Comparison of ENCODE assay signal across 19 cellular contexts in genomic region chr10:126846959-126847358, GRCh38.
"Had no signal": no experiment of that assay in that cellular context is flagged by ENCODE, and none has a peak within 500 bp of the region (broad histone marks: within the 10 kb centered on the region; RNA-seq: fewer than 3 reads in every experiment).

No MANE protein-coding gene starts in this region.

- H3K27ac Mint-ChIP-seq: activated T-helper 17 cell treated with anti-CD3 and anti-CD28 coated beads, Interleukin-2, amount 50 U/mL, for 72 hours; dendritic cell treated with granulocyte-macrophage colony-stimulating factor and Interleukin-4, amounts not matched to agents 40 ng/mL and 50 ng/mL, for 4 days; nephron; stimulated activated naive CD8-positive, alpha-beta T cell treated with anti-CD3 and anti-CD28 coated beads, Interleukin-15, Interleukin-2, amounts not matched to agents 100 ng/mL and 50 ng/mL, for 24 hours had no signal

- H3K27me3 ChIP-seq: body of pancreas, hepatocyte, right lobe of liver had no signal

- H3K36me3 ChIP-seq: right lobe of liver, suprapubic skin had no signal

- H3K9me3 ChIP-seq: body of pancreas, right lobe of liver, suprapubic skin had no signal

- H3K9me3 Mint-ChIP-seq: dendritic cell treated with granulocyte-macrophage colony-stimulating factor and Interleukin-4, amounts not matched to agents 40 ng/mL and 50 ng/mL, for 4 days; nephron; stimulated activated naive CD8-positive, alpha-beta T cell treated with anti-CD3 and anti-CD28 coated beads, Interleukin-15, Interleukin-2, amounts not matched to agents 100 ng/mL and 50 ng/mL, for 24 hours had no signal

- H3K4me1 ChIP-seq: body of pancreas, right lobe of liver, suprapubic skin had no signal

- H3K4me2 ChIP-seq: hepatocyte, smooth muscle cell had no signal

- H3K79me2 ChIP-seq: hepatocyte had no signal

- H3K4me1 Mint-ChIP-seq: activated T-helper 17 cell treated with anti-CD3 and anti-CD28 coated beads, Interleukin-2, amount 50 U/mL, for 72 hours; nephron had no signal

- H3K27me3 Mint-ChIP-seq: activated T-helper 17 cell treated with anti-CD3 and anti-CD28 coated beads, Interleukin-2, amount 50 U/mL, for 72 hours; dendritic cell treated with granulocyte-macrophage colony-stimulating factor and Interleukin-4, amounts not matched to agents 40 ng/mL and 50 ng/mL, for 4 days; stimulated activated naive CD8-positive, alpha-beta T cell treated with anti-CD3 and anti-CD28 coated beads, Interleukin-15, Interleukin-2, amounts not matched to agents 100 ng/mL and 50 ng/mL, for 24 hours had no signal

- H3K4me3 ChIP-seq: body of pancreas, hepatocyte, right lobe of liver, smooth muscle cell, suprapubic skin had no signal

- H3K27ac ChIP-seq: body of pancreas, epithelial cell of prostate, hepatocyte, right lobe of liver, suprapubic skin had no signal

- ATAC-seq: activated T-helper 17 cell treated with anti-CD3 and anti-CD28 coated beads, Interleukin-2, amount 50 U/mL, for 72 hours; body of pancreas; right lobe of liver had no signal

- DNase-seq: activated CD4-positive, CD25-positive, alpha-beta regulatory T cell treated with anti-CD3 and anti-CD28 coated beads, Interleukin-2, amount 50 U/mL, for 72 hours; activated naive CD4-positive, alpha-beta T cell treated with anti-CD3 and anti-CD28 coated beads, Interleukin-2, amount 50 U/mL, for 16 hours; activated T-cell treated with anti-CD3 and anti-CD28 coated beads for 4 hours; body of pancreas; effector memory CD4-positive, alpha-beta T cell; kidney; mesenchymal stem cell; right lobe of liver; T-helper 1 cell; T1000; trophoblast cell had no signal

- H3K4me3 Mint-ChIP-seq: activated T-helper 17 cell treated with anti-CD3 and anti-CD28 coated beads, Interleukin-2, amount 50 U/mL, for 72 hours; dendritic cell treated with granulocyte-macrophage colony-stimulating factor and Interleukin-4, amounts not matched to agents 40 ng/mL and 50 ng/mL, for 4 days; nephron; stimulated activated naive CD8-positive, alpha-beta T cell treated with anti-CD3 and anti-CD28 coated beads, Interleukin-15, Interleukin-2, amounts not matched to agents 100 ng/mL and 50 ng/mL, for 24 hours had no signal

- H2AFZ ChIP-seq: hepatocyte had no signal
